9 cellular contexts compared by ENCODE assay signal in genomic region chr7:85185355-85186082, GRCh38. TPM values are rescaled to one million over a fixed set of nuclear protein-coding genes. Genes with fewer than 3 reads are reported as not detected.
DNase-seq lines count a peak whose midpoint lies in the region; ATAC-seq and TF ChIP-seq lines count a peak whose summit lies in the region.
"Had no signal": no experiment of that assay in that cellular context is flagged by ENCODE, and none has a peak within 500 bp of the region (broad histone marks: within the 10 kb centered on the region; RNA-seq: fewer than 3 reads in every experiment).

No MANE protein-coding gene starts in this region.

- no peak overlapping the region for H3K4me3 Mint-ChIP-seq in T-helper 2 cell treated with Interferon-gamma antibody and Interleukin-4, amounts not matched to agents 5 μg/mL and 100 μg/mL, for 36 hours
- H3K4me3 Mint-ChIP-seq in neural crest cell: peak overlapping the region; percentile 96
- H3K4me3 Mint-ChIP-seq: activated naive CD8-positive, alpha-beta T cell had no signal

- H3K27ac Mint-ChIP-seq in T-helper 2 cell treated with Interferon-gamma antibody and Interleukin-4, amounts not matched to agents 5 μg/mL and 100 μg/mL, for 36 hours: peak overlapping the region; percentile 17
- H3K27ac Mint-ChIP-seq in neural crest cell (ENCODE audit: unreplicated experiment): peak overlapping the region; percentile 74
- H3K27ac Mint-ChIP-seq: activated naive CD8-positive, alpha-beta T cell had no signal

- H3K9me3 Mint-ChIP-seq in T-helper 2 cell treated with Interferon-gamma antibody and Interleukin-4, amounts not matched to agents 5 μg/mL and 100 μg/mL, for 36 hours: no peaks in the 10 kb centered on the region
- no peaks in the 10 kb centered on the region for H3K9me3 Mint-ChIP-seq in neural crest cell

- TF ChIP-seq CTCF in neural crest cell (conservative IDR thresholded peaks at IDR 0.05): peak; percentile 17

- ATAC-seq in HG03025 (IDR thresholded peaks at IDR 0.05; ENCODE audit: low FRiP score, unreplicated experiment): no peak
- ATAC-seq in GM18858 (IDR thresholded peaks at IDR 0.05; ENCODE audit: unreplicated experiment): no peak

- H3K27me3 Mint-ChIP-seq in T-helper 2 cell treated with Interferon-gamma antibody and Interleukin-4, amounts not matched to agents 5 μg/mL and 100 μg/mL, for 36 hours (ENCODE audit: low read depth): peaks cover 35% of the 10 kb centered on the region
- peaks cover 14% of the 10 kb centered on the region for H3K27me3 Mint-ChIP-seq in neural crest cell (ENCODE audit: low read depth)

- no peaks in the 10 kb centered on the region for H3K36me3 Mint-ChIP-seq in T-helper 2 cell treated with Interferon-gamma antibody and Interleukin-4, amounts not matched to agents 5 μg/mL and 100 μg/mL, for 36 hours (ENCODE audit: low read depth)
- peaks cover 6% of the 10 kb centered on the region for H3K36me3 Mint-ChIP-seq in neural crest cell (ENCODE audit: low read depth)
- H3K36me3 Mint-ChIP-seq: activated naive CD8-positive, alpha-beta T cell had no signal

- no peak for DNase-seq in T-helper 2 cell treated with Interferon-gamma antibody and Interleukin-4, amounts not matched to agents 5 μg/mL and 100 μg/mL, for 36 hours (ENCODE audit: low spot score)
- DNase-seq in T-helper 2 cell: no peak
- peak; percentile 69 for DNase-seq in SK-N-DZ (ENCODE audit: low spot score)
- DNase-seq in fibroblast of the conjunctiva (ENCODE audit: low read depth): peak; percentile 39
- peak; percentile 46 for DNase-seq in neural crest cell (ENCODE audit: low read depth, low spot score)
- no peak for DNase-seq in NCI-H2029 (lab: John Stamatoyannopoulos, UW)

- no peaks in the 10 kb centered on the region for H3K4me1 Mint-ChIP-seq in T-helper 2 cell treated with Interferon-gamma antibody and Interleukin-4, amounts not matched to agents 5 μg/mL and 100 μg/mL, for 36 hours (ENCODE audit: low read depth)
- H3K4me1 Mint-ChIP-seq in neural crest cell: peaks cover 27% of the 10 kb centered on the region

RNA-seq across cellular contexts. Expression of gene SEMA3D, which starts 1.3 kb away (rescaled TPM):
- polyA plus RNA-seq in SK-N-DZ (2014; cell fraction: cytosol; rRNA removed): 2.8 and 4.8 TPM in 2 replicates
- polyA plus RNA-seq in SK-N-DZ (2014; cell fraction: nucleus; rRNA removed): 1.9 and 2.6 TPM in 2 replicates
- 22.7 and 26.3 TPM in 2 replicates for total RNA-seq in neural crest cell

Comparison
In these comparisons a context has a peak if more than half of its experiments do, and no peak if none do; other contexts are left out.
1. DNase-seq: peak in SK-N-DZ (single experiment), fibroblast of the conjunctiva (single experiment) and neural crest cell (single experiment); none in T-helper 2 cell treated with Interferon-gamma antibody and Interleukin-4, amounts not matched to agents 5 μg/mL and 100 μg/mL, for 36 hours (single experiment), T-helper 2 cell (0 of 5) and NCI-H2029 (single experiment).